1 cellular context compared by ENCODE assay signal in the genomic region with DNA sequence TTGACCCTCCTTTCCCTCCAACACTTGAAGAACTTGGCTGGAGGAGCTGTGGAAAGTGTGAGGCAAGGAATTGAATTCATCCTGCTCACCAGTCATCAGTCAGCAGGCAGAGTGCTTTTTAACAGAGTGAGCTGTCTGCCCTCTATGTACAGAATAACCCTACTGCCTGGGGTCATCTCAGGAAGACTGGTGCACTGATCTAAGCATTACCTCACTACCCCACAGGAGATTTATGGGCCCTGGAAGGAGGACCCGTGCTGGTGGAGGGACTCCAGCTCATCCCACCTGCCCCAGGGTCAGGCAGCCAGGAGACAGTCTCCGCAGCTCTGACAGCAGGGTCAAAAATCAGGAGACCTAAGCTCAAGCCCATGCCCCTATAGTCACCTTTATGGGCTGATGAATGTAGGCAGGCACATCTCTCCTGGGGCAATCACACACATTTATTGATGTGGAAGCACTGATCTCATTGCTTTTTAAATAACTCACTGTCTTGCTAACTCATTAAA.
TF ChIP-seq lines count a peak whose summit lies in the region.

No MANE protein-coding gene starts in this region.

TF ChIP-seq in HEK293, 187 proteins besides CTCF, POLR2A, EP300 and RAD21 (continued from another document and continues in another):
- TF ChIP-seq, protein P1, sequence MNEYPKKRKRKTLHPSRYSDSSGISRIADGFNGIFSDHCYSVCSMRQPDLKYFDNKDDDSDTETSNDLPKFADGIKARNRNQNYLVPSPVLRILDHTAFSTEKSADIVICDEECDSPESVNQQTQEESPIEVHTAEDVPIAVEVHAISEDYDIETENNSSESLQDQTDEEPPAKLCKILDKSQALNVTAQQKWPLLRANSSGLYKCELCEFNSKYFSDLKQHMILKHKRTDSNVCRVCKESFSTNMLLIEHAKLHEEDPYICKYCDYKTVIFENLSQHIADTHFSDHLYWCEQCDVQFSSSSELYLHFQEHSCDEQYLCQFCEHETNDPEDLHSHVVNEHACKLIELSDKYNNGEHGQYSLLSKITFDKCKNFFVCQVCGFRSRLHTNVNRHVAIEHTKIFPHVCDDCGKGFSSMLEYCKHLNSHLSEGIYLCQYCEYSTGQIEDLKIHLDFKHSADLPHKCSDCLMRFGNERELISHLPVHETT (tag by site-specific recombination; IDR thresholded peaks at IDR 0.05): no peak
- TF ChIP-seq ZNF549 (tag by site-specific recombination; IDR thresholded peaks at IDR 0.05) (no peak), ZNF837 (tag by site-specific recombination; IDR thresholded peaks at IDR 0.05) (no peak), ZNF654 (tag by site-specific recombination; IDR thresholded peaks at IDR 0.05; ENCODE audit: low read depth) (no peak), ZIC2 (tag by site-specific recombination; IDR thresholded peaks at IDR 0.05) (no peak), MYNN (tag by site-specific recombination; IDR thresholded peaks at IDR 0.05; ENCODE audit: borderline replicate concordance) (no peak), ZNF416 (tag by site-specific recombination; IDR thresholded peaks at IDR 0.05) (no peak), ZNF544 (tag by site-specific recombination; IDR thresholded peaks at IDR 0.05) (no peak), ZNF600 (tag by site-specific recombination; IDR thresholded peaks at IDR 0.05) (peak; percentile 32; the same call in 1 of the 2 replicates), ZNF394 (tag by site-specific recombination; IDR thresholded peaks at IDR 0.05; ENCODE audit: borderline replicate concordance) (0 out of 2 replicates have a peak, but pooled peaks have one; percentile 30), TCF7L2 (IDR thresholded peaks at IDR 0.05; ENCODE audit: borderline replicate concordance, low read depth, low read length) (no peak), ZEB2 (tag by site-specific recombination; IDR thresholded peaks at IDR 0.05) (peak; percentile 51; the same call in 1 of the 2 replicates), ZNF791 (tag by site-specific recombination; IDR thresholded peaks at IDR 0.05) (no peak), ZNF555 (tag by site-specific recombination; conservative IDR thresholded peaks at IDR 0.05) (no peak), GFI1B (tag by site-specific recombination; IDR thresholded peaks at IDR 0.05) (no peak), ZSCAN5A (tag by site-specific recombination; IDR thresholded peaks at IDR 0.05) (no peak), KLF10 (tag by site-specific recombination; IDR thresholded peaks at IDR 0.05) (no peak), GLI4 (tag by site-specific recombination; IDR thresholded peaks at IDR 0.05) (no peak), ZNF19 (tag by site-specific recombination; IDR thresholded peaks at IDR 0.05; ENCODE audit: low read depth) (no peak), ZNF362 (tag by site-specific recombination; IDR thresholded peaks at IDR 0.05) (no peak), KLF16 (tag by site-specific recombination; IDR thresholded peaks at IDR 0.05) (no peak), ZNF529 (tag by site-specific recombination; IDR thresholded peaks at IDR 0.05; ENCODE audit: insufficient replicate concordance) (no peak), REST (tag by site-specific recombination; IDR thresholded peaks at IDR 0.05) (no peak), ZNF660 (tag by site-specific recombination; IDR thresholded peaks at IDR 0.05) (no peak), ZNF184 (tag by site-specific recombination; IDR thresholded peaks at IDR 0.05) (no peak), ZFP37 (tag by site-specific recombination; IDR thresholded peaks at IDR 0.05) (0 out of 2 replicates have a peak, but pooled peaks have one; percentile 38), ZNF777 (tag by site-specific recombination; IDR thresholded peaks at IDR 0.05; ENCODE audit: borderline replicate concordance) (no peak), ZNF211 (tag by site-specific recombination; IDR thresholded peaks at IDR 0.05; ENCODE audit: low read depth) (no peak), ZFP3 (tag by site-specific recombination; IDR thresholded peaks at IDR 0.05; ENCODE audit: low read depth) (no peak), SP2 (tag by site-specific recombination; IDR thresholded peaks at IDR 0.05) (no peak), GLIS2 (tag by site-specific recombination; IDR thresholded peaks at IDR 0.05) (peak; percentile 36; the same call in 1 of the 2 replicates), IKZF3 (tag by site-specific recombination; IDR thresholded peaks at IDR 0.05) (no peak)
- TF ChIP-seq, protein P2, sequence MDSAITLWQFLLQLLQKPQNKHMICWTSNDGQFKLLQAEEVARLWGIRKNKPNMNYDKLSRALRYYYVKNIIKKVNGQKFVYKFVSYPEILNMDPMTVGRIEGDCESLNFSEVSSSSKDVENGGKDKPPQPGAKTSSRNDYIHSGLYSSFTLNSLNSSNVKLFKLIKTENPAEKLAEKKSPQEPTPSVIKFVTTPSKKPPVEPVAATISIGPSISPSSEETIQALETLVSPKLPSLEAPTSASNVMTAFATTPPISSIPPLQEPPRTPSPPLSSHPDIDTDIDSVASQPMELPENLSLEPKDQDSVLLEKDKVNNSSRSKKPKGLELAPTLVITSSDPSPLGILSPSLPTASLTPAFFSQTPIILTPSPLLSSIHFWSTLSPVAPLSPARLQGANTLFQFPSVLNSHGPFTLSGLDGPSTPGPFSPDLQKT (IDR thresholded peaks at IDR 0.05; ENCODE audit: borderline replicate concordance, low read depth, low read length): no peak
- TF ChIP-seq, protein P3, sequence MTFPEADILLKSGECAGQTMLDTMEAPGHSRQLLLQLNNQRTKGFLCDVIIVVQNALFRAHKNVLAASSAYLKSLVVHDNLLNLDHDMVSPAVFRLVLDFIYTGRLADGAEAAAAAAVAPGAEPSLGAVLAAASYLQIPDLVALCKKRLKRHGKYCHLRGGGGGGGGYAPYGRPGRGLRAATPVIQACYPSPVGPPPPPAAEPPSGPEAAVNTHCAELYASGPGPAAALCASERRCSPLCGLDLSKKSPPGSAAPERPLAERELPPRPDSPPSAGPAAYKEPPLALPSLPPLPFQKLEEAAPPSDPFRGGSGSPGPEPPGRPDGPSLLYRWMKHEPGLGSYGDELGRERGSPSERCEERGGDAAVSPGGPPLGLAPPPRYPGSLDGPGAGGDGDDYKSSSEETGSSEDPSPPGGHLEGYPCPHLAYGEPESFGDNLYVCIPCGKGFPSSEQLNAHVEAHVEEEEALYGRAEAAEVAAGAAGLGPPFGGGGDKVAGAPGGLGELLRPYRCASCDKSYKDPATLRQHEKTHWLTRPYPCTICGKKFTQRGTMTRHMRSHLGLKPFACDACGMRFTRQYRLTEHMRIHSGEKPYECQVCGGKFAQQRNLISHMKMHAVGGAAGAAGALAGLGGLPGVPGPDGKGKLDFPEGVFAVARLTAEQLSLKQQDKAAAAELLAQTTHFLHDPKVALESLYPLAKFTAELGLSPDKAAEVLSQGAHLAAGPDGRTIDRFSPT (tag by site-specific recombination; IDR thresholded peaks at IDR 0.05): peak; percentile 47; the same call in 1 of the 2 replicates
- TF ChIP-seq, protein P4, sequence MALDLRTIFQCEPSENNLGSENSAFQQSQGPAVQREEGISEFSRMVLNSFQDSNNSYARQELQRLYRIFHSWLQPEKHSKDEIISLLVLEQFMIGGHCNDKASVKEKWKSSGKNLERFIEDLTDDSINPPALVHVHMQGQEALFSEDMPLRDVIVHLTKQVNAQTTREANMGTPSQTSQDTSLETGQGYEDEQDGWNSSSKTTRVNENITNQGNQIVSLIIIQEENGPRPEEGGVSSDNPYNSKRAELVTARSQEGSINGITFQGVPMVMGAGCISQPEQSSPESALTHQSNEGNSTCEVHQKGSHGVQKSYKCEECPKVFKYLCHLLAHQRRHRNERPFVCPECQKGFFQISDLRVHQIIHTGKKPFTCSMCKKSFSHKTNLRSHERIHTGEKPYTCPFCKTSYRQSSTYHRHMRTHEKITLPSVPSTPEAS (tag by site-specific recombination; IDR thresholded peaks at IDR 0.05): 0 out of 2 replicates have a peak, but pooled peaks have one; percentile 10
- TF ChIP-seq, protein P5, sequence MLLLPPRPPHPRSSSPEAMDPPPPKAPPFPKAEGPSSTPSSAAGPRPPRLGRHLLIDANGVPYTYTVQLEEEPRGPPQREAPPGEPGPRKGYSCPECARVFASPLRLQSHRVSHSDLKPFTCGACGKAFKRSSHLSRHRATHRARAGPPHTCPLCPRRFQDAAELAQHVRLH (tag by site-specific recombination; IDR thresholded peaks at IDR 0.05): no peak
- TF ChIP-seq, protein P6, sequence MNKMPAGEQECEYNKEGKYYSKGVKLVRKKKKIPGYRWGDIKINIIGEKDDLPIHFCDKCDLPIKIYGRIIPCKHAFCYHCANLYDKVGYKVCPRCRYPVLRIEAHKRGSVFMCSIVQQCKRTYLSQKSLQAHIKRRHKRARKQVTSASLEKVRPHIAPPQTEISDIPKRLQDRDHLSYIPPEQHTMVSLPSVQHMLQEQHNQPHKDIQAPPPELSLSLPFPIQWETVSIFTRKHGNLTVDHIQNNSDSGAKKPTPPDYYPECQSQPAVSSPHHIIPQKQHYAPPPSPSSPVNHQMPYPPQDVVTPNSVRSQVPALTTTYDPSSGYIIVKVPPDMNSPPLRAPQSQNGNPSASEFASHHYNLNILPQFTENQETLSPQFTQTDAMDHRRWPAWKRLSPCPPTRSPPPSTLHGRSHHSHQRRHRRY (tag by site-specific recombination; IDR thresholded peaks at IDR 0.05): no peak
- TF ChIP-seq, protein P7, sequence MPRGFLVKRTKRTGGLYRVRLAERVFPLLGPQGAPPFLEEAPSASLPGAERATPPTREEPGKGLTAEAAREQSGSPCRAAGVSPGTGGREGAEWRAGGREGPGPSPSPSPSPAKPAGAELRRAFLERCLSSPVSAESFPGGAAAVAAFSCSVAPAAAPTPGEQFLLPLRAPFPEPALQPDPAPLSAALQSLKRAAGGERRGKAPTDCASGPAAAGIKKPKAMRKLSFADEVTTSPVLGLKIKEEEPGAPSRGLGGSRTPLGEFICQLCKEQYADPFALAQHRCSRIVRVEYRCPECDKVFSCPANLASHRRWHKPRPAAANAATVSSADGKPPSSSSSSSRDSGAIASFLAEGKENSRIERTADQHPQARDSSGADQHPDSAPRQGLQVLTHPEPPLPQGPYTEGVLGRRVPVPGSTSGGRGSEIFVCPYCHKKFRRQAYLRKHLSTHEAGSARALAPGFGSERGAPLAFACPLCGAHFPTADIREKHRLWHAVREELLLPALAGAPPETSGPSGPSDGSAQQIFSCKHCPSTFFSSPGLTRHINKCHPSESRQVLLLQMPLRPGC (tag by site-specific recombination; IDR thresholded peaks at IDR 0.05): no peak
- TF ChIP-seq, protein P8, sequence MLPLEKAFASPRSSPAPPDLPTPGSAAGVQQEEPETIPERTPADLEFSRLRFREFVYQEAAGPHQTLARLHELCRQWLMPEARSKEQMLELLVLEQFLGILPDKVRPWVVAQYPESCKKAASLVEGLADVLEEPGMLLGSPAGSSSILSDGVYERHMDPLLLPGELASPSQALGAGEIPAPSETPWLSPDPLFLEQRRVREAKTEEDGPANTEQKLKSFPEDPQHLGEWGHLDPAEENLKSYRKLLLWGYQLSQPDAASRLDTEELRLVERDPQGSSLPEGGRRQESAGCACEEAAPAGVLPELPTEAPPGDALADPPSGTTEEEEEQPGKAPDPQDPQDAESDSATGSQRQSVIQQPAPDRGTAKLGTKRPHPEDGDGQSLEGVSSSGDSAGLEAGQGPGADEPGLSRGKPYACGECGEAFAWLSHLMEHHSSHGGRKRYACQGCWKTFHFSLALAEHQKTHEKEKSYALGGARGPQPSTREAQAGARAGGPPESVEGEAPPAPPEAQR (tag by site-specific recombination; IDR thresholded peaks at IDR 0.05): no peak
